ENCODE assay signal across 8 cellular contexts in genomic region chr4:83217721-83218522, GRCh38.
DNase-seq lines count a peak whose midpoint lies in the region; ATAC-seq lines count a peak whose summit lies in the region.

No MANE protein-coding gene starts in this region.

- ATAC-seq in GM18520 (IDR thresholded peaks at IDR 0.05; ENCODE audit: unreplicated experiment) (peak; percentile 89), HG02759 (IDR thresholded peaks at IDR 0.05; ENCODE audit: unreplicated experiment) (peak; percentile 79)

- DNase-seq in NCI-H69 (lab: John Stamatoyannopoulos, UW) (peak; percentile 56), midbrain (lab: John Stamatoyannopoulos, UW) (peak; percentile 3), iPS-NIHi7 (ENCODE audit: extremely low spot score) (no peak), NCI-H226 (no peak), DMS114 treated with DMSO at 0.1 percent for 48 hours (lab: John Stamatoyannopoulos, UW; ENCODE audit: unreplicated experiment) (no peak)
- DNase-seq in activated T-helper 1 cell treated with anti-CD3 and anti-CD28 coated beads, Interleukin-2, amount 50 U/mL, for 16 hours (ENCODE audit: low read depth in 1 of 2, low spot score in 1 of 2) = peak; percentile 6 to 42

Comparison
In these comparisons a context has a peak if more than half of its experiments do, and no peak if none do; other contexts are left out.
1. DNase-seq: peak in NCI-H69 (single experiment), activated T-helper 1 cell treated with anti-CD3 and anti-CD28 coated beads, Interleukin-2, amount 50 U/mL, for 16 hours (2 of 2) and midbrain (single experiment); none in iPS-NIHi7 (single experiment), NCI-H226 (single experiment) and DMS114 treated with DMSO at 0.1 percent for 48 hours (single experiment).